1 cellular context compared by ENCODE assay signal in genomic region chr9:22022396-22022795, GRCh38.
"Had no signal": no experiment of that assay in that cellular context is flagged by ENCODE, and none has a peak within 500 bp of the region (broad histone marks: within the 10 kb centered on the region; RNA-seq: fewer than 3 reads in every experiment).

No MANE protein-coding gene starts in this region.

- H3K4me3 ChIP-seq: MG63 had no signal

- H3K36me3 ChIP-seq: MG63 had no signal

- H3K9me3 ChIP-seq: MG63 had no signal
